26 cellular contexts compared by ENCODE assay signal in the genomic region with DNA sequence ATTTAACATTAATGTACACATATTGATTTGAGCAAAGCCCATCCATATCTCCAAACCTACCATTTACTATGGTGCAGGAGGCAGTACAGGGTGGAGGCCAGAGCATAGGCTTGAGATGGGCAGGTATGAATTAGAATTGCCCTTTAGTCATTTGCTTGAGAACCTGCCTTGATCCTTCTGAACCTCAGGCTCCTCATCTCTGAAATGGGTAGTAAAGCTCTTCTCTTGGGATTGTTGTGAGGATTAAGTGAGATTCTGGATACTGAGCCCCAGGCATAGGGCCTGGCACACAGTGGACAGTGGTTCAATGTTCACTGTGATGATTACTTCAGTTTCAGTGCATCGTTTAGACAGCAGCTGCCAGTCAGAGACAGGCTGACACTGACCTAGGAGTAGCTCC.
"Had no signal": no experiment of that assay in that cellular context is flagged by ENCODE, and none has a peak within 500 bp of the region (broad histone marks: within the 10 kb centered on the region; RNA-seq: fewer than 3 reads in every experiment).

No MANE protein-coding gene starts in this region.

- H3K36me3 Mint-ChIP-seq: activated naive CD4-positive, alpha-beta T cell treated with anti-CD3 and anti-CD28 coated beads, Interleukin-2, amount 50 U/mL, for 24 hours; activated naive CD8-positive, alpha-beta T cell treated with anti-CD3 and anti-CD28 coated beads, Interleukin-2, amount 10 ng/mL, durations not matched to agents 7 days and 5 days had no signal

- H3K9me3 Mint-ChIP-seq: activated CD4-positive, alpha-beta T cell treated with anti-CD3 and anti-CD28 coated beads, Interleukin-2, amount 10 ng/mL, durations not matched to agents 7 days and 5 days; activated naive CD4-positive, alpha-beta T cell treated with anti-CD3 and anti-CD28 coated beads, Interleukin-2, amount 50 U/mL, for 24 hours; activated naive CD8-positive, alpha-beta T cell treated with anti-CD3 and anti-CD28 coated beads, Interleukin-2, amount 10 ng/mL, durations not matched to agents 7 days and 5 days; activated T-cell treated with anti-CD3 and anti-CD28 coated beads, Interleukin-2, amount 50 U/mL, for 24 hours; activated T-helper 2 cell treated with anti-CD3 and anti-CD28 coated beads, Interferon-gamma antibody, Interleukin-2, Interleukin-4, amounts not matched to agents 10 μg/mL and 5 μg/mL and 100 μg/mL, durations not matched to agents 14 hours and 24 hours and 36 hours; T-helper 2 cell treated with Interferon-gamma antibody and Interleukin-4, amounts not matched to agents 5 μg/mL and 100 μg/mL, for 36 hours had no signal

- H3K27ac Mint-ChIP-seq: activated CD4-positive, alpha-beta T cell treated with anti-CD3 and anti-CD28 coated beads for 36 hours; activated CD4-positive, alpha-beta T cell treated with anti-CD3 and anti-CD28 coated beads, Interleukin-2, amount 10 ng/mL, durations not matched to agents 7 days and 5 days; activated CD8-positive, alpha-beta T cell treated with anti-CD3 and anti-CD28 coated beads, Interleukin-2, amount 10 ng/mL, durations not matched to agents 7 days and 5 days; activated naive CD4-positive, alpha-beta T cell treated with anti-CD3 and anti-CD28 coated beads, Interleukin-2, amount 50 U/mL, for 24 hours; activated naive CD8-positive, alpha-beta T cell treated with anti-CD3 and anti-CD28 coated beads, Interleukin-2, amount 10 ng/mL, durations not matched to agents 7 days and 5 days; activated T-cell treated with anti-CD3 and anti-CD28 coated beads, Interleukin-2, amount 50 U/mL, for 24 hours; activated T-helper 2 cell treated with anti-CD3 and anti-CD28 coated beads, Interferon-gamma antibody, Interleukin-2, Interleukin-4, amounts not matched to agents 10 μg/mL and 5 μg/mL and 100 μg/mL, durations not matched to agents 14 hours and 24 hours and 36 hours; T-helper 2 cell treated with Interferon-gamma antibody and Interleukin-4, amounts not matched to agents 5 μg/mL and 100 μg/mL, for 36 hours had no signal

- H3K9me3 ChIP-seq: ascending aorta, SJCRH30 had no signal

- H3K36me3 ChIP-seq: ascending aorta, cardiac muscle cell, SJCRH30 had no signal

- H3K4me3 Mint-ChIP-seq: activated CD4-positive, alpha-beta T cell treated with anti-CD3 and anti-CD28 coated beads for 36 hours; activated CD4-positive, alpha-beta T cell treated with anti-CD3 and anti-CD28 coated beads, Interleukin-2, amount 10 ng/mL, durations not matched to agents 7 days and 5 days; activated CD8-positive, alpha-beta T cell treated with anti-CD3 and anti-CD28 coated beads, Interleukin-2, amount 10 ng/mL, durations not matched to agents 7 days and 5 days; activated naive CD4-positive, alpha-beta T cell treated with anti-CD3 and anti-CD28 coated beads, Interleukin-2, amount 50 U/mL, for 24 hours; activated naive CD8-positive, alpha-beta T cell treated with anti-CD3 and anti-CD28 coated beads, Interleukin-2, amount 10 ng/mL, durations not matched to agents 7 days and 5 days; activated T-cell treated with anti-CD3 and anti-CD28 coated beads, Interleukin-2, amount 50 U/mL, for 24 hours; T-helper 2 cell treated with Interferon-gamma antibody and Interleukin-4, amounts not matched to agents 5 μg/mL and 100 μg/mL, for 36 hours; WTC11 had no signal

- H3K4me3 ChIP-seq: ascending aorta, cardiac muscle cell, SJCRH30, SK-N-MC had no signal

- H3K27me3 ChIP-seq: ascending aorta, cardiac muscle cell, SJCRH30 had no signal

- DNase-seq: activated CD4-positive, alpha-beta T cell treated with anti-CD3 and anti-CD28 coated beads for 36 hours; activated CD4-positive, alpha-beta T cell treated with anti-CD3 and anti-CD28 coated beads, Interleukin-2, amount 10 ng/mL, durations not matched to agents 7 days and 5 days; activated CD4-positive, alpha-beta T cell treated with anti-CD3 and anti-CD28 coated beads, Interleukin-2, amount 50 U/mL, for 48 hours; activated CD8-positive, alpha-beta T cell treated with anti-CD3 and anti-CD28 coated beads, Interleukin-2, amount 10 ng/mL, durations not matched to agents 7 days and 5 days; activated gamma-delta T cell; activated naive CD4-positive, alpha-beta T cell treated with Interleukin-2 at 50 U/mL for 16 hours; activated naive CD8-positive, alpha-beta T cell treated with anti-CD3 and anti-CD28 coated beads, Interleukin-2, amount 10 ng/mL, durations not matched to agents 7 days and 5 days; activated T-cell treated with anti-CD3 and anti-CD28 coated beads, Interleukin-2, amount 50 U/mL, for 24 hours; amygdala; NCI-H1105; NCI-H1417 treated with DMSO at 0.1 percent for 48 hours; NCI-H187 treated with DMSO at 0.1 percent for 48 hours; NCI-H226; NCI-H446 treated with DMSO at 0.1 percent for 48 hours; NCI-H524; SHP77; SJCRH30 had no signal

- H3K27me3 Mint-ChIP-seq: activated naive CD4-positive, alpha-beta T cell treated with anti-CD3 and anti-CD28 coated beads, Interleukin-2, amount 50 U/mL, for 24 hours had no signal

- H3K27ac ChIP-seq: ascending aorta, cardiac muscle cell, SJCRH30, SK-N-MC had no signal

- ATAC-seq: activated CD4-positive, alpha-beta T cell treated with anti-CD3 and anti-CD28 coated beads for 36 hours; activated CD4-positive, CD25-positive, alpha-beta regulatory T cell treated with anti-CD3 and anti-CD28 coated beads, Interleukin-2, amount 50 U/mL, for 24 hours; activated CD8-positive, alpha-beta T cell treated with anti-CD3 and anti-CD28 coated beads, Interleukin-2, amount 10 ng/mL, durations not matched to agents 7 days and 5 days; Panc1; WTC11 had no signal
